ENCODE assay signal across 14 cellular contexts in genomic region chrX:20863649-20864048, GRCh38.
"Had no signal": no experiment of that assay in that cellular context is flagged by ENCODE, and none has a peak within 500 bp of the region (broad histone marks: within the 10 kb centered on the region; RNA-seq: fewer than 3 reads in every experiment).

No MANE protein-coding gene starts in this region.

- H3K9me3 ChIP-seq: gastrocnemius medialis, lower lobe of right lung, sigmoid colon had no signal

- H3K27ac ChIP-seq: coronary artery, gastrocnemius medialis, left ventricle myocardium inferior, lower lobe of right lung, right atrium auricular region had no signal

- H3K4me3 ChIP-seq: coronary artery, gastrocnemius medialis, left ventricle myocardium inferior, lower lobe of right lung, right atrium auricular region, sigmoid colon, skin epidermis had no signal

- H3K4me1 ChIP-seq: gastrocnemius medialis, left ventricle myocardium inferior, lower lobe of right lung, right atrium auricular region had no signal

- H3K27me3 ChIP-seq: gastrocnemius medialis, right atrium auricular region, sigmoid colon had no signal

- DNase-seq: effector CD4-positive, alpha-beta T cell; endodermal cell; gastrocnemius medialis; immature natural killer cell; left ventricle myocardium inferior; lower lobe of right lung; natural killer cell; sigmoid colon; stimulated activated CD4-positive, alpha-beta T cell treated with anti-CD3 and anti-CD28 coated beads, Interleukin-2, amount 100 ng/mL, for 24 hours; stimulated activated naive CD4-positive, alpha-beta T cell treated with Interleukin-2 at 50 U/mL for 16 hours; trophoblast cell had no signal

- H3K36me3 ChIP-seq: gastrocnemius medialis, left ventricle myocardium inferior, lower lobe of right lung, right atrium auricular region, sigmoid colon had no signal
